In genomic region chr12:47818007-47818376, GRCh38 we compare ENCODE assay signal across 8 cellular contexts. TPM values are rescaled to one million over a fixed set of nuclear protein-coding genes. Genes with fewer than 3 reads are reported as not detected.
A peak's percentile ranks its signal among the peaks of the same experiment; 100 is the strongest.
DNase-seq lines count a peak whose midpoint lies in the region; ATAC-seq and TF ChIP-seq lines count a peak whose summit lies in the region.

No MANE protein-coding gene starts in this region.

- TF ChIP-seq CTCF in A673 (conservative IDR thresholded peaks at IDR 0.05; ENCODE audit: low read depth, low read length) (no peak), MM.1S (IDR thresholded peaks at IDR 0.05; ENCODE audit: low read length) (peak; percentile 5; the same call in 1 of the 2 replicates), dorsolateral prefrontal cortex (IDR thresholded peaks at IDR 0.05 in 54 of 56, conservative IDR thresholded peaks at IDR 0.05 in 2 of 56; ENCODE audit: low read depth in 1 of 56, partially characterized antibody in 56 of 56) (no peak)

- POLR2A ChIA-PET in A673 (lab: Charles Lee; ENCODE audit: low non-redundant PET): interaction anchor here (0.6 kb wide), 1 partner anchor 48 kb away, joined by 3 read pairs; no protein-coding TSS in a partner anchor
- POLR2A ChIA-PET in naive thymus-derived CD8-positive, alpha-beta T cell (lab: Charles Lee): interaction anchor here (1.0 to 22.6 kb wide), 12 partner anchors 7 to 61 kb away, joined by 3 to 514 read pairs (median 5); no protein-coding TSS in a partner anchor

- no peaks in the 10 kb centered on the region for H3K27me3 Mint-ChIP-seq in naive thymus-derived CD8-positive, alpha-beta T cell

- H3K27ac ChIP-seq in A673 (ENCODE audit: low read depth, low read length, poor library complexity, severe bottlenecking) (peak overlapping the region; percentile 76), MM.1S (ENCODE audit: low read length) (peak overlapping the region; percentile 70; the same call in 1 of the 2 replicates), dorsolateral prefrontal cortex (peak overlapping the region in 58 of 59 donors; percentile 40 to 98 (median 94))

- H3K9ac ChIP-seq in MM.1S (ENCODE audit: low read length): peak overlapping the region; percentile 88

- H3K4me1 Mint-ChIP-seq in naive thymus-derived CD8-positive, alpha-beta T cell: peaks cover 56 to 90% (median 82%) of the 10 kb centered on the region in 4 donors

- intact Hi-C loops in A673 (cut with micrococcal nuclease; ENCODE audit: unreplicated experiment) (no loop called here), dorsolateral prefrontal cortex (cut with DNase I) (loop anchor here in 1 of 2 donors (2.0 kb wide), 1 partner anchor 19 kb away; no protein-coding TSS in a partner anchor)

- H3K36me3 ChIP-seq in A673 (ENCODE audit: insufficient read depth, low read length, poor library complexity, severe bottlenecking): no peaks in the 10 kb centered on the region
- no peaks in the 10 kb centered on the region for H3K36me3 ChIP-seq in MM.1S (replicated peaks; ENCODE audit: insufficient read depth, low read length)

- H3K27me3 ChIP-seq in A673 (replicated peaks; ENCODE audit: insufficient read depth, low read depth, low read length, poor library complexity) (no peaks in the 10 kb centered on the region), MM.1S (replicated peaks; ENCODE audit: insufficient read depth, low read length) (no peaks in the 10 kb centered on the region), dorsolateral prefrontal cortex (no peaks in the 10 kb centered on the region)

- H3K4me3 Mint-ChIP-seq in naive thymus-derived CD8-positive, alpha-beta T cell: peak overlapping the region; percentile 87 to 99 (median 95)

- H4K20me1 ChIP-seq in MM.1S (ENCODE audit: insufficient read depth, low read length): no peaks in the 10 kb centered on the region

- peaks cover 0 to 6% (median 1%) of the 10 kb centered on the region in 3 donors for H3K36me3 Mint-ChIP-seq in naive thymus-derived CD8-positive, alpha-beta T cell

- H3K4me3 ChIP-seq in A673 (ENCODE audit: low read depth, low read length, poor library complexity, severe bottlenecking) (peak overlapping the region; percentile 70), MM.1S (ENCODE audit: low read length) (peak overlapping the region; percentile 89), dorsolateral prefrontal cortex (peak overlapping the region in 44 of 59 donors; percentile 14 to 79 (median 70))

- H2AFZ ChIP-seq in MM.1S (ENCODE audit: low read length): no peak overlapping the region

- H3K79me2 ChIP-seq in MM.1S (ENCODE audit: low read length): peaks cover 65% of the 10 kb centered on the region

- peaks cover 29% of the 10 kb centered on the region for H3F3A ChIP-seq in MM.1S (ENCODE audit: insufficient read depth, low read length)

- CTCF ChIA-PET in A673 (lab: Charles Lee): interaction anchor here (0.9 kb wide), 2 partner anchors 19 to 21 kb away, joined by 3 to 5 read pairs; no protein-coding TSS in a partner anchor

- no peaks in the 10 kb centered on the region for H3K9me2 ChIP-seq in MM.1S (replicated peaks; ENCODE audit: insufficient read depth, low read length)

- peak overlapping the region; percentile 87 to 99 (median 94) for H3K27ac Mint-ChIP-seq in naive thymus-derived CD8-positive, alpha-beta T cell

- no TSS peak for BruUV-seq in A673 (replicated peaks; lab: Mats Ljungman, UMichigan)

- no peak for DNase-seq in A673 (ENCODE audit: low spot score)
- no peak for DNase-seq in MM.1S
- no peak for DNase-seq in dorsolateral prefrontal cortex
- no peak for DNase-seq in naive thymus-derived CD8-positive, alpha-beta T cell
- DNase-seq in SHP77 treated with DMSO at 0.1 percent for 48 hours (lab: John Stamatoyannopoulos, UW): no peak
- DNase-seq in NCI-H1105 treated with DMSO at 0.1 percent for 48 hours (lab: John Stamatoyannopoulos, UW): no peak

- H3K9me3 ChIP-seq in A673 (ENCODE audit: low read depth, low read length, poor library complexity, severe bottlenecking) (no peaks in the 10 kb centered on the region), MM.1S (replicated peaks; ENCODE audit: insufficient read depth, low read length) (no peaks in the 10 kb centered on the region)

- no peak for ATAC-seq in naive thymus-derived CD8-positive, alpha-beta T cell
- ATAC-seq in GM19463 (IDR thresholded peaks at IDR 0.05; ENCODE audit: unreplicated experiment) (no peak), GM19035 (IDR thresholded peaks at IDR 0.05; ENCODE audit: unreplicated experiment) (no peak)

- H3K4me2 ChIP-seq in MM.1S (ENCODE audit: low read depth, low read length): peak overlapping the region; percentile 97

- H3K4me1 ChIP-seq in A673 (ENCODE audit: insufficient read depth, low read length, poor library complexity, severe bottlenecking): peaks cover 57% of the 10 kb centered on the region
- peaks cover 56% of the 10 kb centered on the region for H3K4me1 ChIP-seq in MM.1S (ENCODE audit: low read length)

- no peaks in the 10 kb centered on the region for H3K9me3 Mint-ChIP-seq in naive thymus-derived CD8-positive, alpha-beta T cell

RNA-seq across cellular contexts. Expression of gene HDAC7, which starts 1.7 kb away (rescaled TPM):
- 58.9 and 63.0 TPM in 2 replicates for total RNA-seq in A673 (2021)
- total RNA-seq in dorsolateral prefrontal cortex: 10 to 100 TPM; 25.9 to 77.6 (median 46.8) TPM
- total RNA-seq in naive thymus-derived CD8-positive, alpha-beta T cell: 100 to 1,000 TPM; 160 to 165 TPM
- polyA plus RNA-seq in naive thymus-derived CD8-positive, alpha-beta T cell: 10 to 100 TPM; 10.2 to 30.5 (median 14.3) TPM

RNA-seq across cellular contexts. Expression of gene SLC48A1, which starts 45.0 kb away (rescaled TPM):
- 39.3 and 39.8 TPM in 2 replicates for total RNA-seq in A673 (2021)
- 100 to 1,000 TPM in 84 of 120 experiments, 10 to 100 TPM in 36; 71.9 to 264 (median 114) TPM for total RNA-seq in dorsolateral prefrontal cortex
- total RNA-seq in naive thymus-derived CD8-positive, alpha-beta T cell: 10 to 100 TPM; 11.5 to 12.8 TPM
- polyA plus RNA-seq in naive thymus-derived CD8-positive, alpha-beta T cell: 10 to 100 TPM in 1 of 3 donors, 1 to 10 TPM in 2; 9.4 to 11.6 (median 9.7) TPM

RNA-seq across cellular contexts. Expression of gene RAPGEF3, which starts 59.3 kb away (rescaled TPM):
- total RNA-seq in A673 (2021): 4.3 and 5.7 TPM in 2 replicates
- total RNA-seq in dorsolateral prefrontal cortex: 100 to 1,000 TPM in 51 of 120 experiments, 10 to 100 TPM in 69; 33.3 to 206 (median 93.7) TPM
- under 1 TPM; 0.63 to 0.65 TPM for total RNA-seq in naive thymus-derived CD8-positive, alpha-beta T cell
- under 1 TPM; 0.08 to 0.27 (median 0.12) TPM for polyA plus RNA-seq in naive thymus-derived CD8-positive, alpha-beta T cell
